Comparison of ENCODE assay signal across 11 cellular contexts in the genomic region with DNA sequence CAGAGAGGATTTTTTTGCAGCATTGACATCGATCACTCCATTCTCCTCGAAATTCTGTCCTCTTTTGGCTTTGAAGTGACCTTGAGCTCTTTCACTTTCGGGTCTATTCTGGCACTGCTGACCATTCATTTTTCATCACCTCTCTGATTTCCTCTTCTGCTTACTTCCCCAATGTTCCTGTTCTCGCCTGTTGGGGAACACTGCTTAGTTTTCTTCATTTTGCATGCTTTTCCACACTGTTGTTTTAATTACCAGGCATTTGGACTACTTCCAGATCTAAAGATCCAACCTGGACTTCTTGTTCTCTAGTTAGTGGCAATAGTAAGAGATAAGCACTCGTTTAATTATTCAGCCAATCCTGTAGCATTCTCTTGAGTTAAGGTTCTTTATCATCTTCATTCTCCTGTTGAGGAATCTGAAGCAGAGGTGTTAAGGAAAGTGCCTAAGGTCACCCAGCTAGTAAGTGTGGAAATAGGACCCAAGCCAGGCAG. TPM values are rescaled to one million over a fixed set of nuclear protein-coding genes. Genes with fewer than 3 reads are reported as not detected.
DNase-seq lines count a peak whose midpoint lies in the region; ATAC-seq, FAIRE-seq and TF ChIP-seq lines count a peak whose summit lies in the region.
"Had no signal": no experiment of that assay in that cellular context is flagged by ENCODE, and none has a peak within 500 bp of the region (broad histone marks: within the 10 kb centered on the region; RNA-seq: fewer than 3 reads in every experiment).

No MANE protein-coding gene starts in this region.

- FAIRE-seq in A549 (lab: Jason Lieb, UNC) = no peak
- no peak for FAIRE-seq in K562 (lab: Jason Lieb, UNC)

- H3K9ac ChIP-seq in HUES6 (ENCODE audit: low read length) (peak overlapping the region; percentile 47), K562 (ENCODE audit: insufficient read depth in 1 of 2, low read depth in 2 of 2, low read length in 2 of 2) (0 out of 4 replicates have a peak overlapping the region, but pooled peaks of 1 of the 2 experiments have one; percentile 21)
- H3K9ac ChIP-seq: BLaER1 treated with 17β-estradiol and CSF1 and Interleukin-3, amounts not matched to agents 10 nM and 100 nM had no signal

- in situ Hi-C loops in K562 (cut with MboI) = no loop called here

- peak overlapping the region; percentile 38 to 69; a peak in 4 of 6 replicates for H3K27ac ChIP-seq in A549
- H3K27ac ChIP-seq in HUES6 (ENCODE audit: low read depth, low read length) = peak overlapping the region; percentile 88; the same call in 1 of the 2 replicates
- H3K27ac ChIP-seq in K562 (ENCODE audit: extremely low read depth, low read depth, low read length) = peak overlapping the region; percentile 58

- peak overlapping the region; percentile 19 for H3K27ac Mint-ChIP-seq in memory B cell

- TF ChIP-seq POLR2A in A549 (IDR thresholded peaks at IDR 0.05; ENCODE audit: low read length) = no peak
- TF ChIP-seq POLR2A in K562 (conservative IDR thresholded peaks at IDR 0.05) = no peak

- H3K36me3 Mint-ChIP-seq in memory B cell = peaks cover 31% of the 10 kb centered on the region

- TF ChIP-seq RAD21 in A549 (conservative IDR thresholded peaks at IDR 0.05 in 1 of 2, IDR thresholded peaks at IDR 0.05 in 1 of 2) (no peak), K562 (CRISPR knock-in tag; conservative IDR thresholded peaks at IDR 0.05 in 1 of 2, IDR thresholded peaks at IDR 0.05 in 1 of 2) (no peak)

- no peak overlapping the region for H3K4me3 Mint-ChIP-seq in memory B cell

- no peaks in the 10 kb centered on the region for H3K9me1 ChIP-seq in K562 (ENCODE audit: control insufficient read depth, insufficient read depth, low read length)

- ATAC-seq in A549 (no peak), K562 (peak; percentile 63), memory B cell (ENCODE audit: low read depth) (no peak), HG03280 (IDR thresholded peaks at IDR 0.05; ENCODE audit: unreplicated experiment) (no peak), HG03457 (IDR thresholded peaks at IDR 0.05; ENCODE audit: unreplicated experiment) (no peak)

- H3K36me3 ChIP-seq in HUES6 (ENCODE audit: control insufficient read depth, insufficient read depth, low read length) (no peaks in the 10 kb centered on the region), K562 (ENCODE audit: control insufficient read depth, insufficient read depth, low read length) (no peaks in the 10 kb centered on the region)

- DNase-seq in A549 (ENCODE audit: low read depth in 1 of 2, low spot score in 1 of 2) (no peak), K562 (ENCODE audit: extremely low read depth in 1 of 4, low spot score in 3 of 4) (peak; percentile 22 to 46 (median 28)), memory B cell (ENCODE audit: low spot score in 2 of 2) (no peak), NCI-H510A (lab: John Stamatoyannopoulos, UW) (no peak), cerebellar cortex (ENCODE audit: low spot score) (no peak)
- DNase-seq: activated CD4-positive, alpha-beta T cell treated with anti-CD3 and anti-CD28 coated beads for 1 hour; NCI-H187 treated with DMSO at 0.1 percent for 48 hours had no signal

- no TSS peak for BruUV-seq in K562 (replicated peaks; lab: Mats Ljungman, UMichigan)

- CTCF ChIA-PET in A549 (lab: Yijun Ruan, JAX) (interaction anchor here (1.2 to 1.6 kb wide), 2 partner anchors 52 to 55 kb away, joined by 3 to 4 read pairs; no protein-coding TSS in a partner anchor), K562 (lab: Yijun Ruan, JAX; ENCODE audit: low intra/inter-chr PET ratio) (no interaction called here)

- no peaks in the 10 kb centered on the region for H3K27me3 Mint-ChIP-seq in memory B cell

- no peaks in the 10 kb centered on the region for H4K20me1 ChIP-seq in K562 (replicated peaks; ENCODE audit: control insufficient read depth, insufficient read depth, low read length)

- TF ChIP-seq CTCF in A549 (IDR thresholded peaks at IDR 0.05) (no peak), K562 (IDR thresholded peaks at IDR 0.05 in 2 of 3, conservative IDR thresholded peaks at IDR 0.05 in 1 of 3; ENCODE audit: insufficient read depth in 2 of 3, low read depth in 1 of 3, low read length in 3 of 3) (no peak)

- intact Hi-C loops in K562 (cut with micrococcal nuclease) = no loop called here

- peaks cover 2% of the 10 kb centered on the region for H3K9me3 Mint-ChIP-seq in memory B cell

- peaks cover 17% of the 10 kb centered on the region; the same call in 2 of the 3 replicates for H3K79me2 ChIP-seq in K562 (ENCODE audit: control insufficient read depth, insufficient read depth, low read length)

- peaks cover 25% of the 10 kb centered on the region for H3K4me1 Mint-ChIP-seq in memory B cell

- H3K4me1 ChIP-seq in A549 (peaks cover 19% of the 10 kb centered on the region), HUES6 (ENCODE audit: control insufficient read depth, insufficient read depth, low read length) (peaks cover 65% of the 10 kb centered on the region), K562 (replicated peaks in 1 of 2; ENCODE audit: control insufficient read depth in 2 of 2, insufficient read depth in 2 of 2, low read length in 2 of 2) (peaks cover 7 to 18% of the 10 kb centered on the region in 2 experiments)

- H3K4me2 ChIP-seq in A549 = peak overlapping the region; percentile 60
- peak overlapping the region; percentile 55 for H3K4me2 ChIP-seq in K562 (ENCODE audit: insufficient read depth, low read length)

- no peaks in the 10 kb centered on the region for H3K9me3 ChIP-seq in A549
- H3K9me3 ChIP-seq in HUES6 (ENCODE audit: control insufficient read depth, insufficient read depth, low read depth, low read length) = no peaks in the 10 kb centered on the region
- no peaks in the 10 kb centered on the region for H3K9me3 ChIP-seq in K562 (replicated peaks; ENCODE audit: control insufficient read depth, insufficient read depth, low read depth, low read length)
- H3K9me3 ChIP-seq: BLaER1 treated with 17β-estradiol and CSF1 and Interleukin-3, amounts not matched to agents 10 nM and 100 nM had no signal

- no peak overlapping the region; the same call in 1 of the 2 replicates for H2AFZ ChIP-seq in K562 (ENCODE audit: low read depth, low read length)

- H3K4me3 ChIP-seq in A549 = no peak overlapping the region
- H3K4me3 ChIP-seq in HUES6 (ENCODE audit: low read depth, low read length) = peak overlapping the region; percentile 25; the same call in 1 of the 2 replicates
- no peak overlapping the region for H3K4me3 ChIP-seq in K562
- H3K4me3 ChIP-seq: BLaER1 treated with 17β-estradiol and CSF1 and Interleukin-3, amounts not matched to agents 10 nM and 100 nM had no signal

- 78% methylated on average over 5 of the region's 5 CpGs for WGBS in A549 (ENCODE audit: missing lambda C conversion rate)
- WGBS in K562 (ENCODE audit: insufficient coverage, low coverage, missing lambda C conversion rate) = 24% methylated on average over 5 of the region's 5 CpGs

- H3K27me3 ChIP-seq in HUES6 (ENCODE audit: control insufficient read depth, insufficient read depth, low read length) = no peaks in the 10 kb centered on the region
- H3K27me3 ChIP-seq in K562 (ENCODE audit: control insufficient read depth in 2 of 2, insufficient read depth in 2 of 2, low read length in 2 of 2) = no peaks in the 10 kb centered on the region
- H3K27me3 ChIP-seq: BLaER1 treated with 17β-estradiol and CSF1 and Interleukin-3, amounts not matched to agents 10 nM and 100 nM had no signal

- TF ChIP-seq EP300 in A549 (IDR thresholded peaks at IDR 0.05) = no peak
- no peak for TF ChIP-seq EP300 in K562 (IDR thresholded peaks at IDR 0.05; ENCODE audit: low read length)

- POLR2A ChIA-PET in A549 (lab: Yijun Ruan, JAX) (interaction anchor here (1.5 kb wide), 1 partner anchor 52 kb away, joined by 3 read pairs; no protein-coding TSS in a partner anchor), K562 (lab: Yijun Ruan, JAX) (interaction anchor here (1.1 kb wide), 1 partner anchor 52 kb away, joined by 7 read pairs; no protein-coding TSS in a partner anchor)

TF ChIP-seq in A549, 52 proteins besides CTCF, POLR2A, EP300 and RAD21 (continues in another document):
- TF ChIP-seq TP53 (CRISPR knock-in tag; IDR thresholded peaks at IDR 0.05) (no peak), ZNF302 (CRISPR knock-in tag; IDR thresholded peaks at IDR 0.05) (no peak), EHMT2 (IDR thresholded peaks at IDR 0.05; ENCODE audit: low read depth) (no peak), CHD2 (IDR thresholded peaks at IDR 0.05; ENCODE audit: low read length, partially characterized antibody) (no peak), HOXA7 (CRISPR knock-in tag; IDR thresholded peaks at IDR 0.05) (no peak), TFCP2L1 (CRISPR knock-in tag; IDR thresholded peaks at IDR 0.05) (no peak)

RNA-seq across cellular contexts. Expression of a gene that starts 53.4 kb away (rescaled TPM):
- 40.6 and 51.5 TPM in 2 replicates for polyA plus RNA-seq in A549 (2011; rRNA removed)
- 4.6 and 5.2 TPM in 2 replicates for polyA plus RNA-seq in A549 (2012; cell fraction: cytosol; rRNA removed)
- 7.0 and 8.0 TPM in 2 replicates for polyA plus RNA-seq in A549 (2012; cell fraction: nucleus; rRNA removed)
- 15.8 to 16.5 TPM (median 16.1 TPM) in 3 replicates for polyA plus RNA-seq in A549 (2017; fragmentation: RNase III; extraction: RNeasy Plus Mini Kit Qiagen cat#74134 plus additional on column Dnase treatment)
- 35.1 and 37.6 TPM in 2 replicates for polyA minus RNA-seq in A549 (2011; rRNA and poly(A)+ RNA removed)
- 49.3 and 133 TPM in 2 replicates for total RNA-seq in K562 (2011; cell fraction: chromatin; rRNA removed; ENCODE audit: low replicate concordance)
- 34.5 and 44.9 TPM in 2 replicates for total RNA-seq in K562 (2011; cell fraction: nucleolus; rRNA removed)
- 56.6 and 71.8 TPM in 2 replicates for total RNA-seq in K562 (2011; cell fraction: nucleoplasm; rRNA removed)
- 18.7 and 20.9 TPM in 2 replicates for total RNA-seq in K562 (2014; rRNA removed)
- total RNA-seq in K562 (2014; rRNA removed; fragmentation: Illumina TruSeq; extraction: Trizol) = 32.0 and 33.4 TPM in 2 replicates
- 28.9 and 29.0 TPM in 2 replicates for total RNA-seq in K562 (2015; rRNA removed; fragmentation: Illumina TruSeq; extraction: Trizol)
- total RNA-seq in K562 (2021) = 25.8 and 25.9 TPM in 2 replicates
- 26.0 and 31.4 TPM in 2 replicates for polyA plus RNA-seq in K562 (2011; rRNA removed)
- 6.3 and 9.5 TPM in 2 replicates for polyA plus RNA-seq in K562 (2011; cell fraction: cytosol; rRNA removed)
- polyA plus RNA-seq in K562 (2011; cell fraction: nucleus; rRNA removed) = 34.5 and 43.8 TPM in 2 replicates
- polyA plus RNA-seq in K562 (2012) = 11.9 and 17.3 TPM in 2 replicates
- polyA plus RNA-seq in K562 (2014; fragmentation: Illumina TruSeq; extraction: Trizol) = 15.4 and 19.8 TPM in 2 replicates
- polyA plus RNA-seq in K562 (2014; fragmentation: Nextera tagmentation; extraction: Ambion mirVana) = 1 to 10 TPM; 5.2 to 8.2 TPM
- polyA plus RNA-seq in K562 (2014; rRNA removed) = 10.9 and 15.1 TPM in 2 replicates
- 76.8 and 82.8 TPM in 2 replicates for polyA minus RNA-seq in K562 (2011; rRNA and poly(A)+ RNA removed)
- 20.2 and 32.8 TPM in 2 replicates for polyA minus RNA-seq in K562 (2011; cell fraction: cytosol; rRNA and poly(A)+ RNA removed)
- polyA minus RNA-seq in K562 (2011; cell fraction: nucleus; rRNA and poly(A)+ RNA removed) = 87.9 and 133 TPM in 2 replicates

Comparison
In these comparisons a context has a peak if more than half of its experiments do, and no peak if none do; other contexts are left out.
1. DNase-seq: peak in K562 (4 of 4); none in A549 (0 of 2), memory B cell (0 of 2), NCI-H510A (single experiment) and cerebellar cortex (single experiment).
2. Peak in every context shown above with its lines, with median percentiles within 50 percentile points of each other: H3K27ac ChIP-seq.